ENCODE assay signal across 1 cellular context in genomic region chr11:65503606-65503922, GRCh38.
TF ChIP-seq lines count a peak whose summit lies in the region.

No MANE protein-coding gene starts in this region.

TF ChIP-seq in HEK293, 187 proteins besides CTCF, POLR2A, EP300 and RAD21 (continued from another document):
- no peak for TF ChIP-seq ZNF645 (tag by site-specific recombination; IDR thresholded peaks at IDR 0.05)
- TF ChIP-seq WT1 (tag by site-specific recombination; IDR thresholded peaks at IDR 0.05): no peak
